Comparison of ENCODE assay signal across 1 cellular context in the genomic region with DNA sequence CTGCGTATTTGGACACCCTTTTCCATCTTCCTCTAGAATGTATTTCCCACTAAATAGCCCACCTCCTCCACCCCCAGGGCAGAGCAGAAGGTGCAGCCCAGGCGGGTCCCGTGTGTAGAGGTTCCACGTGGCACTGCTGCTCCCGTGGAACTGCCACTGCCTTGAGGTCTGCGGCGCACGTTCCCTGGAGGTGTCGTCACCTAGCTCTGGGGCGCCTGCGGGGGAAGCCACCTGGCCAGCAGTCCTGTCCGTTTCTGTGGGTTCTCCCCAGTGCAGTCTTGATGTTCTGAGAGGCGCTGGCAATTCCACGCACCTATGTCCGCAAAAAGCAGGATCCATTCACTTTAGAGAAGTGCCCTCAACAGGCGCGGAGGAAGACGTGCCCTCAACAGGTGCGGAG.
A peak's percentile ranks its signal among the peaks of the same experiment; 100 is the strongest.
TF ChIP-seq lines count a peak whose summit lies in the region.

No MANE protein-coding gene starts in this region.

TF ChIP-seq in K562, 482 proteins besides CTCF, POLR2A, EP300 and RAD21:
- peak; percentile 33 for TF ChIP-seq RBM22 (IDR thresholded peaks at IDR 0.05; ENCODE audit: low read depth, low read length, poor library complexity, severe bottlenecking)
- TF ChIP-seq, protein P1, sequence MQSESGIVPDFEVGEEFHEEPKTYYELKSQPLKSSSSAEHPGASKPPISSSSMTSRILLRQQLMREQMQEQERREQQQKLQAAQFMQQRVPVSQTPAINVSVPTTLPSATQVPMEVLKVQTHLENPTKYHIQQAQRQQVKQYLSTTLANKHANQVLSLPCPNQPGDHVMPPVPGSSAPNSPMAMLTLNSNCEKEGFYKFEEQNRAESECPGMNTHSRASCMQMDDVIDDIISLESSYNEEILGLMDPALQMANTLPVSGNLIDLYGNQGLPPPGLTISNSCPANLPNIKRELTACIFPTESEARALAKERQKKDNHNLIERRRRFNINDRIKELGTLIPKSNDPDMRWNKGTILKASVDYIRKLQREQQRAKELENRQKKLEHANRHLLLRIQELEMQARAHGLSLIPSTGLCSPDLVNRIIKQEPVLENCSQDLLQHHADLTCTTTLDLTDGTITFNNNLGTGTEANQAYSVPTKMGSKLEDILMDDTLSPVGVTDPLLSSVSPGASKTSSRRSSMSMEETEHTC (IDR thresholded peaks at IDR 0.05): no peak
TF ChIP-seq in K562: peak in this region for 1.
